ENCODE assay signal across 11 cellular contexts in the genomic region with DNA sequence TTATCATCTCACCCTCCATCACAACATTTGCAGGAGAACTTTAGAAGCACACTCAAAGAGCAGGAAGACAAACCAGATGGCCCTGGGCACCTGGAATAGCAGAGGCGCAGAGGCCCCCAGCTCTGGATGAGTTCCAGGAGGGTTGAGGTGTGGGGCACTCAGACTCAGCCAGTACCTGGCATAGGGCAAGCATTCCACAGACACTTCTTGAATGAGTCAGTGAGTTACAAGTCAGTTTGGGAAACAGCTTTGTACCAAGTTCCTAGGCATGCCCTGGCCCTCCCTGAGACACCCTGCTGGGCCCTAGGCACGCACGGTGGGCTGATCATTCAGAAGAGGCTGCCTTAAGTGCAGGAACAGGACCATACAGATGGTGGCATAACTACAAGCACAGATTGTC. TPM values are rescaled to one million over a fixed set of nuclear protein-coding genes. Genes with fewer than 3 reads are reported as not detected.
DNase-seq lines count a peak whose midpoint lies in the region; ATAC-seq, FAIRE-seq and TF ChIP-seq lines count a peak whose summit lies in the region.
"Had no signal": no experiment of that assay in that cellular context is flagged by ENCODE, and none has a peak within 500 bp of the region (broad histone marks: within the 10 kb centered on the region; RNA-seq: fewer than 3 reads in every experiment).

No MANE protein-coding gene starts in this region.

- H3K4me2 ChIP-seq in keratinocyte (ENCODE audit: control insufficient read depth, extremely low read depth, insufficient read depth, low read depth, low read length): peak overlapping the region; percentile 73

- no peaks in the 10 kb centered on the region for H3K36me3 ChIP-seq in right atrium auricular region
- H3K36me3 ChIP-seq in keratinocyte (ENCODE audit: control insufficient read depth in 2 of 2, extremely low read depth in 1 of 2, insufficient read depth in 2 of 2, low read length in 2 of 2): peaks cover 0 to 35% of the 10 kb centered on the region in 2 experiments

- no peaks in the 10 kb centered on the region for H4K20me1 ChIP-seq in keratinocyte (ENCODE audit: control insufficient read depth, extremely low read depth, insufficient read depth, low read length)

- no peaks in the 10 kb centered on the region for H3K27me3 ChIP-seq in right atrium auricular region
- H3K27me3 ChIP-seq in keratinocyte (ENCODE audit: control insufficient read depth, extremely low read depth, insufficient read depth, low read length): no peaks in the 10 kb centered on the region

- dilution Hi-C loops in keratinocyte (cut with MboI; ENCODE audit: extremely low pct_ligation_motif_present, low sequenced_read_pairs): no loop called here

- ATAC-seq in Right ventricle myocardium superior (ENCODE audit: poor library complexity): peak; percentile 68
- no peak for ATAC-seq in stimulated activated naive CD8-positive, alpha-beta T cell treated with anti-CD3 and anti-CD28 coated beads, Interleukin-15, Interleukin-2, amounts not matched to agents 100 U/mL and 50 U/mL, for 24 hours
- ATAC-seq in GM21717 (IDR thresholded peaks at IDR 0.05; ENCODE audit: unreplicated experiment): no peak

- H3K4me1 ChIP-seq in right atrium auricular region (peaks cover 0 to 4% of the 10 kb centered on the region in 2 donors), keratinocyte (ENCODE audit: control insufficient read depth, extremely low read depth, insufficient read depth, low read length) (peaks cover 27% of the 10 kb centered on the region)

- H3K9me3 ChIP-seq in right atrium auricular region: no peaks in the 10 kb centered on the region
- H3K9me3 ChIP-seq in keratinocyte (ENCODE audit: control insufficient read depth, low read depth, low read length): no peaks in the 10 kb centered on the region

- peak overlapping the region; percentile 35 for H3K9ac ChIP-seq in keratinocyte (ENCODE audit: control insufficient read depth, extremely low read depth, insufficient read depth, low read length)

- peak; percentile 99 for FAIRE-seq in keratinocyte (lab: Jason Lieb, UNC)
- FAIRE-seq: GM19239 had no signal

- H3K79me2 ChIP-seq in keratinocyte (ENCODE audit: control insufficient read depth, insufficient read depth, low read length): peaks cover 6% of the 10 kb centered on the region

- H3K27ac ChIP-seq in right atrium auricular region: no peak overlapping the region
- peak overlapping the region; percentile 79 for H3K27ac ChIP-seq in keratinocyte (ENCODE audit: control insufficient read depth, insufficient read depth, low read length)

- no peak overlapping the region for H3K4me3 ChIP-seq in right atrium auricular region
- peak overlapping the region in 2 of 3 experiments; percentile 28 to 34 for H3K4me3 ChIP-seq in keratinocyte (ENCODE audit: control insufficient read depth in 2 of 3, extremely low read depth in 1 of 3, insufficient read depth in 2 of 3, low read depth in 1 of 3, low read length in 3 of 3)

- no peak for DNase-seq in Right ventricle myocardium superior
- DNase-seq in right atrium auricular region (ENCODE audit: low spot score): no peak
- peak; percentile 58 for DNase-seq in amniotic epithelial cell (ENCODE audit: low read depth)
- peak; percentile 99 for DNase-seq in keratinocyte (ENCODE audit: low read depth, low spot score)
- no peak for DNase-seq in DMS114 treated with DMSO at 0.1 percent for 48 hours (lab: John Stamatoyannopoulos, UW; ENCODE audit: unreplicated experiment)
- no peak for DNase-seq in NCI-H1694 treated with DMSO at 0.1 percent for 48 hours (lab: John Stamatoyannopoulos, UW)
- DNase-seq in stimulated activated naive CD8-positive, alpha-beta T cell treated with anti-CD3 and anti-CD28 coated beads, Interleukin-15, Interleukin-2, amounts not matched to agents 100 U/mL and 50 U/mL, for 24 hours: no peak
- DNase-seq: activated CD4-positive, alpha-beta T cell treated with anti-CD3 and anti-CD28 coated beads for 1 hour; NCI-H2029 treated with DMSO at 0.1 percent for 48 hours had no signal

- intact Hi-C loops in Right ventricle myocardium superior (cut with DNase I): no loop called here

- H2AFZ ChIP-seq in keratinocyte (ENCODE audit: control insufficient read depth, low read length): no peak overlapping the region

- H3K9me1 ChIP-seq in keratinocyte (ENCODE audit: control insufficient read depth, extremely low read depth, insufficient read depth, low read length): no peaks in the 10 kb centered on the region

- TF ChIP-seq CTCF in right atrium auricular region (IDR thresholded peaks at IDR 0.05) (no peak), keratinocyte (optimal IDR thresholded peaks at IDR 0.05 in 1 of 3, IDR thresholded peaks at IDR 0.05 in 1 of 3, conservative IDR thresholded peaks at IDR 0.05 in 1 of 3; ENCODE audit: extremely low read depth in 1 of 3, insufficient read depth in 2 of 3, low read length in 3 of 3) (peak in 1 of 3 experiments; percentile 16)

RNA-seq across cellular contexts. Expression of a gene that starts 54.3 kb away (rescaled TPM):
- total RNA-seq in Right ventricle myocardium superior (1.4 TPM), right atrium auricular region (1 to 10 TPM; 1.6 to 3.2 TPM)
- 6.5 to 9.4 TPM (median 7.2 TPM) in 3 replicates for polyA plus RNA-seq in keratinocyte
- polyA plus RNA-seq in keratinocyte (2011; ENCODE audit: low read depth): 6.9 TPM
- 5.5 and 7.8 TPM in 2 replicates for polyA plus RNA-seq in keratinocyte (2011; cell fraction: cytosol; rRNA removed)
- 23.7 and 27.0 TPM in 2 replicates for polyA plus RNA-seq in keratinocyte (2011; cell fraction: nucleus; rRNA removed)
- 7.3 and 9.4 TPM in 2 replicates for polyA plus RNA-seq in keratinocyte (2012; ENCODE audit: low replicate concordance)
- 15.0 to 21.5 TPM (median 21.2 TPM) in 3 replicates for polyA minus RNA-seq in keratinocyte
- 7.9 TPM for polyA minus RNA-seq in keratinocyte (2011; cell fraction: cytosol; rRNA and poly(A)+ RNA removed)
- 22.4 and 35.8 TPM in 2 replicates for polyA minus RNA-seq in keratinocyte (2011; cell fraction: nucleus; rRNA and poly(A)+ RNA removed)

Comparison
In these comparisons a context has a peak if more than half of its experiments do, and no peak if none do; other contexts are left out.
1. DNase-seq: peak in amniotic epithelial cell (single experiment) and keratinocyte (single experiment); none in Right ventricle myocardium superior (single experiment), right atrium auricular region (single experiment), DMS114 treated with DMSO at 0.1 percent for 48 hours (single experiment), NCI-H1694 treated with DMSO at 0.1 percent for 48 hours (single experiment) and stimulated activated naive CD8-positive, alpha-beta T cell treated with anti-CD3 and anti-CD28 coated beads, Interleukin-15, Interleukin-2, amounts not matched to agents 100 U/mL and 50 U/mL, for 24 hours (single experiment).
2. H3K4me3 ChIP-seq: peak in keratinocyte (2 of 3); none in right atrium auricular region (0 of 2).